4 cellular contexts compared by ENCODE assay signal in genomic region chr11:73029408-73029807, GRCh38.
TF ChIP-seq lines count a peak whose summit lies in the region.

No MANE protein-coding gene starts in this region.

TF ChIP-seq in GM23338, 12 proteins besides CTCF, POLR2A, EP300 and RAD21:
- TF ChIP-seq ZNF114 (CRISPR knock-in tag; IDR thresholded peaks at IDR 0.05) = no peak

TF ChIP-seq in SK-N-SH, 30 proteins besides CTCF, POLR2A, EP300 and RAD21 (continues in another document):
- TF ChIP-seq CHD2 (IDR thresholded peaks at IDR 0.05; ENCODE audit: low read length, partially characterized antibody) (peak; percentile 89), FOSL2 (IDR thresholded peaks at IDR 0.05; ENCODE audit: borderline replicate concordance, low read depth) (no peak), REST (IDR thresholded peaks at IDR 0.05; ENCODE audit: low read depth, low read length) (no peak), FOXJ3 (CRISPR knock-in tag; IDR thresholded peaks at IDR 0.05) (peak; percentile 86), TCF12 (IDR thresholded peaks at IDR 0.05) (no peak), RCOR1 (IDR thresholded peaks at IDR 0.05; ENCODE audit: low read length) (peak; percentile 84), USF1 (IDR thresholded peaks at IDR 0.05; ENCODE audit: borderline replicate concordance, low read depth) (no peak), NRF1 (IDR thresholded peaks at IDR 0.05; ENCODE audit: low read depth, low read length) (no peak), RXRA (IDR thresholded peaks at IDR 0.05; ENCODE audit: borderline replicate concordance, low read depth) (no peak), ELF1 (IDR thresholded peaks at IDR 0.05) (no peak)
- TF ChIP-seq, protein P1, sequence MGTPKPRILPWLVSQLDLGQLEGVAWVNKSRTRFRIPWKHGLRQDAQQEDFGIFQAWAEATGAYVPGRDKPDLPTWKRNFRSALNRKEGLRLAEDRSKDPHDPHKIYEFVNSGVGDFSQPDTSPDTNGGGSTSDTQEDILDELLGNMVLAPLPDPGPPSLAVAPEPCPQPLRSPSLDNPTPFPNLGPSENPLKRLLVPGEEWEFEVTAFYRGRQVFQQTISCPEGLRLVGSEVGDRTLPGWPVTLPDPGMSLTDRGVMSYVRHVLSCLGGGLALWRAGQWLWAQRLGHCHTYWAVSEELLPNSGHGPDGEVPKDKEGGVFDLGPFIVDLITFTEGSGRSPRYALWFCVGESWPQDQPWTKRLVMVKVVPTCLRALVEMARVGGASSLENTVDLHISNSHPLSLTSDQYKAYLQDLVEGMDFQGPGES (IDR thresholded peaks at IDR 0.05; ENCODE audit: low read depth, low read length) = no peak
- TF ChIP-seq, protein P2, sequence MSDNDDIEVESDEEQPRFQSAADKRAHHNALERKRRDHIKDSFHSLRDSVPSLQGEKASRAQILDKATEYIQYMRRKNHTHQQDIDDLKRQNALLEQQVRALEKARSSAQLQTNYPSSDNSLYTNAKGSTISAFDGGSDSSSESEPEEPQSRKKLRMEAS (IDR thresholded peaks at IDR 0.05; ENCODE audit: low read depth) = no peak
- TF ChIP-seq, protein P3, sequence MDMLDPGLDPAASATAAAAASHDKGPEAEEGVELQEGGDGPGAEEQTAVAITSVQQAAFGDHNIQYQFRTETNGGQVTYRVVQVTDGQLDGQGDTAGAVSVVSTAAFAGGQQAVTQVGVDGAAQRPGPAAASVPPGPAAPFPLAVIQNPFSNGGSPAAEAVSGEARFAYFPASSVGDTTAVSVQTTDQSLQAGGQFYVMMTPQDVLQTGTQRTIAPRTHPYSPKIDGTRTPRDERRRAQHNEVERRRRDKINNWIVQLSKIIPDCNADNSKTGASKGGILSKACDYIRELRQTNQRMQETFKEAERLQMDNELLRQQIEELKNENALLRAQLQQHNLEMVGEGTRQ (IDR thresholded peaks at IDR 0.05; ENCODE audit: borderline replicate concordance, low read depth, low read length) = no peak

TF ChIP-seq in H1, 55 proteins besides CTCF, POLR2A, EP300 and RAD21:
- TF ChIP-seq RBBP5 (IDR thresholded peaks at IDR 0.05; ENCODE audit: borderline replicate concordance, low read depth, low read length) (no peak), CREB1 (IDR thresholded peaks at IDR 0.05) (no peak), SP2 (IDR thresholded peaks at IDR 0.05; ENCODE audit: low read length) (no peak), CHD1 (IDR thresholded peaks at IDR 0.05; ENCODE audit: low read depth, low read length) (no peak)

TF ChIP-seq in HEK293T, 16 proteins besides CTCF, POLR2A, EP300 and RAD21:
- TF ChIP-seq NFRKB (IDR thresholded peaks at IDR 0.05) = no peak
- TF ChIP-seq SUZ12 (IDR thresholded peaks at IDR 0.05) = no peak
